Comparison of ENCODE assay signal across 17 cellular contexts in the genomic region with DNA sequence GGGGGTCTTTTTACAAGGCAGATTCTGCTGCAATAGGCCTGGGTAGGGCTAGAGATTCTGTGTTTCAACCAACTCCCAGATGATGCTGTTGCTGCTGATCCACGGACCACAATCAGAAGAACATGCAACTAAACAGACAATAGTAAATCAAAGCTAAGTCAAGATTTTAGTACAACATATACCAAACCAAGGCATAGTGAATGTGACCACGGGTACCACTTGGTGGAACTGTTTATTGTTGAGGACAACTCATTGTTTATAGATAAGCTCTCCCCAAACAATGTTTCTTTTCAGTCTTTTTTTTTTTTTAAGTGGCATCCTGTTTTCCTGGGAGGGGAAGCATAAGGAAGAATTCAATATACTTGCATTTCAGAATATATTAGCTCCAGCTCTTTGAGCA.
"Had no signal": no experiment of that assay in that cellular context is flagged by ENCODE, and none has a peak within 500 bp of the region (broad histone marks: within the 10 kb centered on the region; RNA-seq: fewer than 3 reads in every experiment).

No MANE protein-coding gene starts in this region.

- H3K9me3 ChIP-seq: ascending aorta, left ventricle myocardium inferior, upper lobe of right lung had no signal

- DNase-seq: activated T-cell treated with anti-CD3 and anti-CD28 coated beads, Interleukin-2, amount 50 U/mL, for 24 hours; brain microvascular endothelial cell; central memory CD4-positive, alpha-beta T cell; kidney; left ventricle myocardium inferior; natural killer cell; occipital lobe; retina; stimulated activated CD4-positive, alpha-beta T cell treated with anti-CD3 and anti-CD28 coated beads, Interleukin-2, amount 100 ng/mL, for 48 hours; stimulated activated CD8-positive, alpha-beta memory T cell treated with anti-CD3 and anti-CD28 coated beads, Interleukin-4, amount 100 ng/mL, for 48 hours; stimulated activated naive B cell treated with anti-CD40 and anti-IgM and Interleukin-4, amounts not matched to agents 10 μg/mL and 1 μg/mL and 100 μg/mL, for 72 hours; T-helper 1 cell; upper lobe of right lung had no signal

- H3K36me3 ChIP-seq: ascending aorta, brain microvascular endothelial cell, left ventricle myocardium inferior, upper lobe of right lung had no signal

- H3K27me3 ChIP-seq: ascending aorta, brain microvascular endothelial cell had no signal

- ATAC-seq: activated naive CD4-positive, alpha-beta T cell treated with anti-CD3 and anti-CD28 coated beads, Interleukin-2, amount 50 U/mL, for 72 hours; activated T-helper 17 cell treated with anti-CD3 and anti-CD28 coated beads, Interleukin-2, amount 50 U/mL, for 72 hours; natural killer cell; stimulated activated naive B cell treated with anti-CD40 and anti-IgM and Interleukin-4, amounts not matched to agents 10 μg/mL and 1 μg/mL and 100 μg/mL, for 72 hours; upper lobe of right lung had no signal

- H3K4me3 ChIP-seq: ascending aorta, left ventricle myocardium inferior, upper lobe of right lung had no signal

- H3K27ac ChIP-seq: ascending aorta, brain microvascular endothelial cell, epithelial cell of prostate, left ventricle myocardium inferior, upper lobe of right lung had no signal

- H3K4me1 ChIP-seq: ascending aorta had no signal
